ENCODE assay signal across 8 cellular contexts in the genomic region with DNA sequence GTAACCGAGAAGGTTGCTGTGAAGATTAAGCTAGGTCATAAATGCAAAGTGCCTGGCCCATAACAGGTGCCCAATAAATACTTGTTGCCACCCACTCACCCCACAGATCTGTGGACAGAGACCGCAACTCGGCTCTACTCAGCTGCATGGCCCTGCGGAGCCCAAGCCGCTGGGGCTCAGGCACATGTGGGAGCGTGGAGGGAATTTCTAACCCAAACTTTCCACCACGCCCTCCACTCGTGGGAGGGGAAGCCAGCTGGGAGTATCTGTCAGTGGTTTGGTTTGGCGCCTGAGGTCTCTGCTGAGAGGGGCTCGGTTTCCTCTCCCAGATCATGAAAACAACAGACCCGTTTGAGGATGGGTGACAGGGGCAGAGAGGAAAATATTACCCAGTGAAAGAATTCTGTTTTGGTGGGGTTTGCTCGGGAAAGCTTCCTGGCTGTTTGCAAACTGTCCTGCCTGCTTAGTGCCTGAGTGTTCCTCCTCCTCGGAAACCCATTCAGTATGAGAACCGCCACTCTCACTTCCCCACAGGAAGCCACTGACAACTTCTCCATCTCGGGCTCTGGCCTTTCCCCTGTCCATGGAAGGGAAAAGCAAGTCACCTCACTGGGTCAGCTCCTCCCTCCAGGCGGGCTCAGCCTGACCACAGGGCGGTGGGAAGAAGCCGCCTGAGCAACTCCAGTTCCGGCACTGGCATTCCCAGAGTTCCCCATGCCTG.
A peak's percentile ranks its signal among the peaks of the same experiment; 100 is the strongest.
DNase-seq lines count a peak whose midpoint lies in the region; ATAC-seq and TF ChIP-seq lines count a peak whose summit lies in the region.

No MANE protein-coding gene starts in this region.

- peak overlapping the region; percentile 47 for H3K4me3 Mint-ChIP-seq in activated naive CD4-positive, alpha-beta T cell treated with anti-CD3 and anti-CD28 coated beads, Interleukin-2, amount 10 ng/mL, durations not matched to agents 7 days and 5 days

- no peak overlapping the region for H3K23ac ChIP-seq in mesenchymal stem cell (ENCODE audit: low read length in 2 of 2)

- no peaks in the 10 kb centered on the region for H3K27me3 Mint-ChIP-seq in activated naive CD4-positive, alpha-beta T cell treated with anti-CD3 and anti-CD28 coated beads, Interleukin-2, amount 10 ng/mL, durations not matched to agents 7 days and 5 days

- H3K27me3 ChIP-seq in mesenchymal stem cell (ENCODE audit: control insufficient read depth in 1 of 2, insufficient read depth in 1 of 2, low read length in 2 of 2): peaks cover 0 to 25% of the 10 kb centered on the region in 2 experiments

- peak overlapping the region; percentile 78 for H4K8ac ChIP-seq in mesenchymal stem cell (ENCODE audit: low read length)

- DNase-seq in GM12865 (ENCODE audit: low read depth) (peak; percentile 91), OCI-M1 (lab: John Stamatoyannopoulos, UW) (peak; percentile 42), mesenchymal stem cell (peak; percentile 40), NCI-H2227 (lab: John Stamatoyannopoulos, UW; ENCODE audit: unreplicated experiment) (no peak), DMS 273 treated with DMSO at 0.1 percent for 48 hours (lab: John Stamatoyannopoulos, UW) (no peak)
- DNase-seq in activated naive CD4-positive, alpha-beta T cell treated with anti-CD3 and anti-CD28 coated beads, Interleukin-2, amount 10 ng/mL, durations not matched to agents 7 days and 5 days: peak; percentile 51
- peak; percentile 64 to 74 for DNase-seq in stimulated activated CD8-positive, alpha-beta memory T cell treated with anti-CD3 and anti-CD28 coated beads, Interleukin-7, amount 100 ng/mL, for 4 hours (ENCODE audit: low read depth in 2 of 2)

- WGBS in mesenchymal stem cell: 74% methylated on average over 19 of the region's 19 CpGs

- TF ChIP-seq CTCF in GM12865 (IDR thresholded peaks at IDR 0.05; ENCODE audit: insufficient read depth, low read depth, low read length, missing control alignments): no peak

- H2BK12ac ChIP-seq in mesenchymal stem cell (ENCODE audit: low read length in 2 of 2): peak overlapping the region; percentile 11 to 29

- peak overlapping the region; percentile 44 for H2BK15ac ChIP-seq in mesenchymal stem cell (ENCODE audit: low read depth, poor library complexity, severe bottlenecking)

- no peak overlapping the region for H2BK120ac ChIP-seq in mesenchymal stem cell (ENCODE audit: low read depth, low read length)

- H3K4ac ChIP-seq in mesenchymal stem cell (ENCODE audit: low read depth in 1 of 2, low read length in 2 of 2): peak overlapping the region; percentile 20 to 36

- H3K18ac ChIP-seq in mesenchymal stem cell (ENCODE audit: low read depth in 1 of 2, low read length in 2 of 2): no peak overlapping the region

- H3K79me1 ChIP-seq in mesenchymal stem cell (replicated peaks; ENCODE audit: low read length, poor library complexity, severe bottlenecking): peaks cover 15% of the 10 kb centered on the region

- peaks cover 0 to 27% of the 10 kb centered on the region in 2 experiments for H3K36me3 ChIP-seq in mesenchymal stem cell (ENCODE audit: control insufficient read depth in 1 of 2, insufficient read depth in 2 of 2, low read depth in 1 of 2, low read length in 2 of 2)

- peaks cover 12% of the 10 kb centered on the region for H3K36me3 Mint-ChIP-seq in activated naive CD4-positive, alpha-beta T cell treated with anti-CD3 and anti-CD28 coated beads, Interleukin-2, amount 10 ng/mL, durations not matched to agents 7 days and 5 days

- no peak overlapping the region for H3K27ac ChIP-seq in mesenchymal stem cell (ENCODE audit: low read length, poor library complexity, severe bottlenecking)

- H2BK5ac ChIP-seq in mesenchymal stem cell (ENCODE audit: low read depth, low read length, poor library complexity, severe bottlenecking): no peak overlapping the region

- peaks cover 26% of the 10 kb centered on the region for H3K4me1 ChIP-seq in mesenchymal stem cell (ENCODE audit: control insufficient read depth, insufficient read depth, low read depth, low read length)

- H3K9ac ChIP-seq in mesenchymal stem cell (ENCODE audit: low read length): peak overlapping the region; percentile 9

- H2AFZ ChIP-seq in mesenchymal stem cell (ENCODE audit: low read depth, low read length): no peak overlapping the region

- CTCF ChIA-PET in activated naive CD4-positive, alpha-beta T cell treated with anti-CD3 and anti-CD28 coated beads, Interleukin-2, amount 10 ng/mL, durations not matched to agents 7 days and 5 days (lab: Charles Lee): interaction anchor here (0.7 to 3.7 kb wide), 6 partner anchors 15 to 66 kb away, joined by 3 to 20 read pairs (median 4); no protein-coding TSS in a partner anchor

- no peak overlapping the region for H2AK5ac ChIP-seq in mesenchymal stem cell (ENCODE audit: low read length, severe bottlenecking)

- no peaks in the 10 kb centered on the region for H3K9me3 ChIP-seq in mesenchymal stem cell (ENCODE audit: control insufficient read depth, low read length)

- peak overlapping the region; percentile 77 for H3K27ac Mint-ChIP-seq in activated naive CD4-positive, alpha-beta T cell treated with anti-CD3 and anti-CD28 coated beads, Interleukin-2, amount 10 ng/mL, durations not matched to agents 7 days and 5 days

- H3K4me1 Mint-ChIP-seq in activated naive CD4-positive, alpha-beta T cell treated with anti-CD3 and anti-CD28 coated beads, Interleukin-2, amount 10 ng/mL, durations not matched to agents 7 days and 5 days: peaks cover 62% of the 10 kb centered on the region

- H3K9me3 Mint-ChIP-seq in activated naive CD4-positive, alpha-beta T cell treated with anti-CD3 and anti-CD28 coated beads, Interleukin-2, amount 10 ng/mL, durations not matched to agents 7 days and 5 days: no peaks in the 10 kb centered on the region

- H4K91ac ChIP-seq in mesenchymal stem cell (ENCODE audit: low read length): peak overlapping the region; percentile 63

- ATAC-seq in HG02642 (IDR thresholded peaks at IDR 0.05; ENCODE audit: poor library complexity, unreplicated experiment): peak; percentile 92

- H3K4me3 ChIP-seq in GM12865 (ENCODE audit: low read depth, low read length) (peak overlapping the region; percentile 65), mesenchymal stem cell (ENCODE audit: insufficient read depth in 1 of 2, low read depth in 1 of 2, low read length in 2 of 2) (no peak overlapping the region)

- no peak overlapping the region for H3K4me2 ChIP-seq in mesenchymal stem cell (ENCODE audit: low read length, poor library complexity, severe bottlenecking)

- H3K14ac ChIP-seq in mesenchymal stem cell (ENCODE audit: low read length in 2 of 2): peak overlapping the region in 1 of 2 experiments; percentile 75

Comparison
In these comparisons a context has a peak if more than half of its experiments do, and no peak if none do; other contexts are left out.
1. DNase-seq: peak in GM12865 (single experiment), OCI-M1 (single experiment), activated naive CD4-positive, alpha-beta T cell treated with anti-CD3 and anti-CD28 coated beads, Interleukin-2, amount 10 ng/mL, durations not matched to agents 7 days and 5 days (single experiment), mesenchymal stem cell (single experiment) and stimulated activated CD8-positive, alpha-beta memory T cell treated with anti-CD3 and anti-CD28 coated beads, Interleukin-7, amount 100 ng/mL, for 4 hours (2 of 2); none in NCI-H2227 (single experiment) and DMS 273 treated with DMSO at 0.1 percent for 48 hours (single experiment).